ENCODE assay signal across 1 cellular context in the genomic region with DNA sequence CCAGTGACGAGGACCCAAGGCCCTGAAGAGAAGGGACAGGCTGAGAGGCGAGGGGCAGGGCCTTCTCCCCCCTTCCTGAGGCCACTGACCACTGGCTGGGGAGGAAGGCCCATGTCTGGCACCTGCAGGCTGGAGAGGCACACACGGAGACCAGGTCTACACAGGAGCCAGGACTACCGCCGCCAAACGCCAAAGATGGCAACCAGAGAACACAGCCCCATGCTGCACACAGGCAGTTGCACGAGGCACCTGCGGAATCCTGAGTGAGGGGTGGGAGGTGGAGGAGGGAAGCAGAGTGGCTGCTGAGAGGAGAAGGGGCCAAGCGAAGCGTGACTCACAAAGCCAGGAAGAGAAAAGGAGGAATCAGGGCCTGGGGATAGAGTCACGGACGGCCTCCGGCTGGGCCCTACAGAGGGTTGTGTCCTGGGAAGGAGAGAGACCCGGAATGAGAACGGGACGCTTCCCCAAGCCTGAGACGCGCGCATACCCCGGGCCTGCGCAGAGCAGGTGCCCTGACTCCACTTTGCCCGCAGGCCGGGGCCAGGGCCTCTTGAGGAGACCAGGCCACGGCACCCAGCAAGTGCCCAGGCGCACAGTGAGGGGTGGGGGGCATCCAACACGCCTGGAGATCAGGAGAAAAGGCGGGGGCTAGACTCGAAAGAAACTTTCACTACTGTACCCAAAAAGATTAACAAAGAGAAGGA.
TF ChIP-seq lines count a peak whose summit lies in the region.

No MANE protein-coding gene starts in this region.

TF ChIP-seq in WTC11, 78 proteins besides CTCF, POLR2A, EP300 and RAD21 (continued from another document):
- TF ChIP-seq, protein P1, sequence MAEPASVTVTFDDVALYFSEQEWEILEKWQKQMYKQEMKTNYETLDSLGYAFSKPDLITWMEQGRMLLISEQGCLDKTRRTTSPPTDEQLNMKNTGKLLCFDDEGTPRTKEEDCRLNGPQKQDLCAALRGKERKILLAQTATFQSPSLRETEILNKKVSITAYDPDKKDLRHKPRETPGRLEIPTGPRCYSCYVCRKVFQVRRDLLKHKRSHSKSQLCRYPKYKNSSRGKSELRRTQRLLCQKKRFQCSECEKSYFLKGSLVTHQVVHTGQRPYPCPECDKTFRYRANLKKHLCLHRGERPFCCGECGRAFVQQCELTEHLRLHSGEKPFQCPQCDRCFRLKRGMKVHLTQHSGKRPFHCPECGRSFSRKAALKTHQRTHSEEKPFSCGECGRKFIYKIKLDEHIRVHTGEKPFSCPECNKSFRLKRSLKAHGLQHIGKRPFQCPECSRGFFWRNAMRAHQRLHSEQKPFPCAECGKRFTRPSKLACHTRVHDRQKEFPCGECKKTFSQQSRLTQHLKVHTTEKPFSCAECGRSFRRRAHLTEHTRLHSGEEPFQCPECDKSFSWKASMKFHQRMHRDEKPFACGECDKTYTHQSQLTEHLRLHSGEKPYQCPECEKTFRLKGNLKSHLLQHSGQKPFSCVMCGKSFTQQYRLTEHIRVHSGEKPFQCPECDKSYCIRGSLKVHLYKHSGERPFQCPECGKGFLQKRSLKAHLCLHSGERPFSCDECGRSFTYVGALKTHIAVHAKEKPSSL (CRISPR knock-in tag; conservative IDR thresholded peaks at IDR 0.05): no peak
